In the genomic region with DNA sequence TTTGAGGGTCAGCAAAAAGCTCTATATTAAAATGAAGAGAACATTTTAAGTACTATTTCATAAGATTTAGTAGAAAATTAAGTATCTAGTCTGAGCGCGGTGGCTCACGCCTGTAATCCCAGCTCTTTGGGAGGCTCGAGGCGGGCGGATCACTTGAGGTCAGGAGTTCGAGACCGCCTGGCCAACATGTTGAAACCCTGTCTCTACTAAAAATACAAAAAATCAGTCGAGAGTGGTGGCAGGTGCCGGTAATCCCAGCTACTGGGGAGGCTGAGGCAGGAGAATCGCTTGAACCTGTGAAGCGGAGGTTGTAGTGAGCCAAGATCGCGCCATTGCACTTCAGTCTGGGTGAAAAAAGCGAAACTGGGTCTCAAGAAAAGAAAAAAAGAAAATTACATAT, we compare ENCODE assay signal across 11 cellular contexts. TPM values are rescaled to one million over a fixed set of nuclear protein-coding genes. Genes with fewer than 3 reads are reported as not detected.
A peak's percentile ranks its signal among the peaks of the same experiment; 100 is the strongest.
DNase-seq lines count a peak whose midpoint lies in the region; TF ChIP-seq lines count a peak whose summit lies in the region.
"Had no signal": no experiment of that assay in that cellular context is flagged by ENCODE, and none has a peak within 500 bp of the region (broad histone marks: within the 10 kb centered on the region; RNA-seq: fewer than 3 reads in every experiment).

No MANE protein-coding gene starts in this region.

- no peak overlapping the region for H2AFZ ChIP-seq in neuron (ENCODE audit: low read depth, low read length)

- H3K27me3 ChIP-seq in duodenal mucosa (ENCODE audit: control insufficient read depth in 1 of 2, insufficient read depth in 2 of 2, low read length in 2 of 2) (no peaks in the 10 kb centered on the region), neuron (ENCODE audit: insufficient read depth, low read length) (no peaks in the 10 kb centered on the region)
- H3K27me3 ChIP-seq: ascending aorta had no signal

- H3K9ac ChIP-seq in ES-I3 (ENCODE audit: low read depth, low read length): peak overlapping the region; percentile 83; the same call in 1 of the 2 replicates
- H3K9ac ChIP-seq in duodenal mucosa (ENCODE audit: low read depth in 1 of 2, low read length in 2 of 2): no peak overlapping the region

- 92 to 96% methylated on average over 15 of the region's 15 CpGs for WGBS in lower leg skin, 2 donors

- no peak for TF ChIP-seq POLR2A in NB4 (IDR thresholded peaks at IDR 0.05; ENCODE audit: extremely low read depth, insufficient read length)
- no peak for TF ChIP-seq POLR2A in lower leg skin (IDR thresholded peaks at IDR 0.05)

- peak overlapping the region; percentile 98 for H3K4me3 ChIP-seq in NB4 (ENCODE audit: low read depth, low read length)
- H3K4me3 ChIP-seq in duodenal mucosa (ENCODE audit: low read depth in 1 of 2, low read length in 2 of 2): peak overlapping the region; percentile 76 to 97
- H3K4me3 ChIP-seq in neuron (ENCODE audit: low read length): peak overlapping the region; percentile 85
- H3K4me3 ChIP-seq in lower leg skin (ENCODE audit: low read depth, poor library complexity, severe bottlenecking): no peak overlapping the region

- no peak overlapping the region for H3K27ac ChIP-seq in duodenal mucosa (ENCODE audit: low read depth, low read length)

- no peaks in the 10 kb centered on the region for H3K36me3 ChIP-seq in ES-I3 (ENCODE audit: insufficient read depth, low read length)
- peaks cover 0 to 6% of the 10 kb centered on the region in 2 donors for H3K36me3 ChIP-seq in duodenal mucosa (ENCODE audit: control insufficient read depth in 1 of 2, insufficient read depth in 2 of 2, low read length in 2 of 2)
- peaks cover 23% of the 10 kb centered on the region for H3K36me3 ChIP-seq in neuron (ENCODE audit: insufficient read depth, low read length)

- no peaks in the 10 kb centered on the region for H3K9me3 ChIP-seq in ES-I3 (ENCODE audit: control insufficient read depth, insufficient read depth, low read length)
- no peaks in the 10 kb centered on the region for H3K9me3 ChIP-seq in duodenal mucosa (ENCODE audit: control insufficient read depth in 1 of 2, low read length in 2 of 2)
- H3K9me3 ChIP-seq in neuron (ENCODE audit: low read length): no peaks in the 10 kb centered on the region
- H3K9me3 ChIP-seq: ascending aorta had no signal

- TF ChIP-seq CTCF in NB4 (IDR thresholded peaks at IDR 0.05; ENCODE audit: low read depth, low read length) (no peak), lower leg skin (IDR thresholded peaks at IDR 0.05) (no peak)

- DNase-seq in NB4 (ENCODE audit: low read depth): no peak
- DNase-seq in NCI-H1092 (lab: John Stamatoyannopoulos, UW): no peak
- DNase-seq in lower leg skin (ENCODE audit: low spot score in 2 of 2): no peak
- DNase-seq in GOT3 (lab: John Stamatoyannopoulos, UW): no peak
- DNase-seq in C1 segment of cervical spinal cord (lab: John Stamatoyannopoulos, UW): no peak
- DNase-seq: NCI-H2029 treated with DMSO at 0.1 percent for 48 hours; stimulated activated naive CD4-positive, alpha-beta T cell treated with Interleukin-2 at 50 U/mL for 16 hours had no signal

- intact Hi-C loops in lower leg skin (cut with DNase I; ENCODE audit: low total_unique reads): no loop called here

- H3K4me1 ChIP-seq in ES-I3 (ENCODE audit: insufficient read depth, low read length) (0 out of 2 replicates have a peak, but pooled peaks cover 5% of the 10 kb centered on the region), duodenal mucosa (ENCODE audit: control insufficient read depth in 1 of 2, insufficient read depth in 2 of 2, low read length in 2 of 2) (peaks cover 6 to 14% of the 10 kb centered on the region in 2 donors), neuron (ENCODE audit: insufficient read depth, low read length) (peaks cover 8% of the 10 kb centered on the region)

RNA-seq across cellular contexts. Expression of gene USP14, which starts 1.6 kb away (rescaled TPM):
- total RNA-seq in lower leg skin: 10 to 100 TPM; 13.9 to 20.4 (median 16.6) TPM
